1 cellular context compared by ENCODE assay signal in genomic region chr2:58341047-58341446, GRCh38.
TF ChIP-seq lines count a peak whose summit lies in the region.

No MANE protein-coding gene starts in this region.

TF ChIP-seq in HepG2, 621 proteins besides CTCF, POLR2A, EP300 and RAD21 (continued from another document):
- no peak for TF ChIP-seq PRDM15 (CRISPR knock-in tag; IDR thresholded peaks at IDR 0.05)
- no peak for TF ChIP-seq SRSF4 (IDR thresholded peaks at IDR 0.05; ENCODE audit: low read depth, low read length, poor library complexity, severe bottlenecking)
TF ChIP-seq in HepG2: peak in this region for 0.
